Comparison of ENCODE assay signal across 16 cellular contexts in genomic region chr12:120504587-120504986, GRCh38. TPM values are rescaled to one million over a fixed set of nuclear protein-coding genes. Genes with fewer than 3 reads are reported as not detected.
DNase-seq lines count a peak whose midpoint lies in the region; TF ChIP-seq lines count a peak whose summit lies in the region.
"Had no signal": no experiment of that assay in that cellular context is flagged by ENCODE, and none has a peak within 500 bp of the region (broad histone marks: within the 10 kb centered on the region; RNA-seq: fewer than 3 reads in every experiment).

No MANE protein-coding gene starts in this region.

- H3K14ac ChIP-seq in H9 (ENCODE audit: insufficient read depth, low read length) = no peak overlapping the region

- H3K27ac ChIP-seq in H9 (ENCODE audit: insufficient read length, low read depth, low read length) (no peak overlapping the region), HUES64 (ENCODE audit: low read depth, low read length) (peak overlapping the region; percentile 62), iPS-18a (ENCODE audit: low read length) (no peak overlapping the region), caudate nucleus (ENCODE audit: low read depth, low read length) (no peak overlapping the region), adrenal gland (no peak overlapping the region)
- H3K27ac ChIP-seq: BLaER1 treated with 17β-estradiol and CSF1 and Interleukin-3, amounts not matched to agents 10 nM and 100 nM; GM23248; HL-60 had no signal

- H2BK15ac ChIP-seq in H9 (ENCODE audit: low read depth, low read length) = no peak overlapping the region

- intact Hi-C loops in adrenal gland (cut with DNase I) = no loop called here

- H3T11ph ChIP-seq in H9 (ENCODE audit: low read length) = no peak overlapping the region

- no peak for TF ChIP-seq POLR2A in adrenal gland (IDR thresholded peaks at IDR 0.05)

- H3K4me2 ChIP-seq in H9 (ENCODE audit: insufficient read depth, insufficient read length, low read length) = peak overlapping the region; percentile 0
- H3K4me2 ChIP-seq: BLaER1 treated with 17β-estradiol and CSF1 and Interleukin-3, amounts not matched to agents 10 nM and 100 nM had no signal

- H3K27me3 ChIP-seq in H9 (ENCODE audit: insufficient read depth, low read length) (no peaks in the 10 kb centered on the region), HUES64 (ENCODE audit: insufficient read depth, low read length) (no peaks in the 10 kb centered on the region), iPS-18a (ENCODE audit: control insufficient read depth, insufficient read depth, low read length) (no peaks in the 10 kb centered on the region), adrenal gland (no peaks in the 10 kb centered on the region)
- H3K27me3 ChIP-seq: BLaER1 treated with 17β-estradiol and CSF1 and Interleukin-3, amounts not matched to agents 10 nM and 100 nM had no signal

- H4K91ac ChIP-seq in H9 (ENCODE audit: insufficient read length, low read depth, low read length) = no peak overlapping the region

- no peak overlapping the region for H3K18ac ChIP-seq in H9 (ENCODE audit: insufficient read length, low read depth, low read length)

- DNase-seq in H9 (no peak), caudate nucleus (lab: John Stamatoyannopoulos, UW) (no peak), adrenal gland (no peak), NOMO-1 treated with DMSO at 0.1 percent for 48 hours (lab: John Stamatoyannopoulos, UW; ENCODE audit: unreplicated experiment) (no peak), NCI-H1092 (lab: John Stamatoyannopoulos, UW) (no peak)
- DNase-seq: Caco-2; CD4-positive, CD25-positive, alpha-beta regulatory T cell; CD8-positive, alpha-beta memory T cell; GM23248; HFFc6; KG1 had no signal

- H3K4ac ChIP-seq in H9 (ENCODE audit: low read depth, low read length) = no peak overlapping the region

- H3K79me1 ChIP-seq in H9 (ENCODE audit: insufficient read depth, low read depth, low read length, poor library complexity, severe bottlenecking) = no peaks in the 10 kb centered on the region

- H3K9ac ChIP-seq in H9 (ENCODE audit: extremely low read depth, insufficient read length, low read length) (no peak overlapping the region), HUES64 (ENCODE audit: low read depth, low read length) (no peak overlapping the region), iPS-18a (ENCODE audit: low read length) (no peak overlapping the region)
- H3K9ac ChIP-seq: BLaER1 treated with 17β-estradiol and CSF1 and Interleukin-3, amounts not matched to agents 10 nM and 100 nM; GM23248 had no signal

- no peak overlapping the region for H2AFZ ChIP-seq in H9 (ENCODE audit: low read length)
- H2AFZ ChIP-seq: GM23248 had no signal

- no peak overlapping the region for H3K23ac ChIP-seq in H9 (ENCODE audit: insufficient read length, low read depth, low read length)

- no peak overlapping the region for H2AK5ac ChIP-seq in H9 (ENCODE audit: insufficient read length, low read length)

- no peaks in the 10 kb centered on the region for H3K23me2 ChIP-seq in H9 (ENCODE audit: insufficient read length, low read depth, low read length, poor library complexity, severe bottlenecking)

- H3K79me2 ChIP-seq in H9 (ENCODE audit: insufficient read depth, low read length) = no peaks in the 10 kb centered on the region

- no peak overlapping the region for H4K8ac ChIP-seq in H9 (replicated peaks; ENCODE audit: insufficient read length, low read depth, low read length)

- no peak overlapping the region; the same call in 1 of the 2 replicates for H3K4me3 ChIP-seq in HUES64 (ENCODE audit: low read length)
- H3K4me3 ChIP-seq in iPS-18a (ENCODE audit: low read length) = peak overlapping the region; percentile 5
- H3K4me3 ChIP-seq in adrenal gland = no peak overlapping the region
- H3K4me3 ChIP-seq: BLaER1 treated with 17β-estradiol and CSF1 and Interleukin-3, amounts not matched to agents 10 nM and 100 nM; GM23248 had no signal

- H3K9me3 Mint-ChIP-seq in H9 = no peaks in the 10 kb centered on the region
- H3K9me3 Mint-ChIP-seq: CD8-positive, alpha-beta memory T cell; HFFc6 had no signal

- H2BK20ac ChIP-seq in H9 (ENCODE audit: low read depth, low read length, poor library complexity, severe bottlenecking) = no peak overlapping the region

- no peak overlapping the region for H3K56ac ChIP-seq in H9 (ENCODE audit: insufficient read length, low read depth, low read length)

- no peak overlapping the region for H2BK120ac ChIP-seq in H9 (ENCODE audit: low read depth, low read length, poor library complexity, severe bottlenecking)

- peaks cover 18 to 54% (median 48%) of the 10 kb centered on the region in 3 experiments; a peak in 6 of 7 replicates for H3K36me3 Mint-ChIP-seq in H9 (ENCODE audit: insufficient read depth in 1 of 3, low read depth in 3 of 3)

- H4K5ac ChIP-seq in H9 (ENCODE audit: insufficient read length, low read depth, low read length) = no peak overlapping the region

- no peaks in the 10 kb centered on the region for H4K20me1 ChIP-seq in H9 (ENCODE audit: control insufficient read depth, insufficient read depth, insufficient read length)

- H3K4me1 ChIP-seq in H9 (ENCODE audit: insufficient read depth, low read length) (peaks cover 4% of the 10 kb centered on the region; the same call in 1 of the 2 replicates), HUES64 (ENCODE audit: insufficient read depth, low read length) (peaks cover 8% of the 10 kb centered on the region; the same call in 1 of the 2 replicates), iPS-18a (ENCODE audit: control insufficient read depth, low read depth, low read length) (peaks cover 8% of the 10 kb centered on the region), adrenal gland (replicated peaks in 1 of 2) (no peaks in the 10 kb centered on the region)
- H3K4me1 ChIP-seq: BLaER1 treated with 17β-estradiol and CSF1 and Interleukin-3, amounts not matched to agents 10 nM and 100 nM had no signal

- H3K4me3 Mint-ChIP-seq in H9 = peak overlapping the region in 1 of 2 experiments; percentile 48; a peak in 2 of 5 replicates
- H3K4me3 Mint-ChIP-seq: B cell; CD4-positive, CD25-positive, alpha-beta regulatory T cell; CD8-positive, alpha-beta memory T cell; HFFc6 had no signal

- WGBS in H9 (ENCODE audit: extremely low coverage, insufficient read length, low lambda C conversion rate) = no CpG with 5 or more reads among the region's 4 CpGs
- 52% methylated on average over 3 of the region's 4 CpGs for WGBS in HUES64
- WGBS in adrenal gland, 4 donors = 86 to 90% (median 88%) methylated on average over 4 of the region's 4 CpGs

- H3K27me3 Mint-ChIP-seq in H9 (ENCODE audit: low read depth) = no peaks in the 10 kb centered on the region
- H3K27me3 Mint-ChIP-seq: B cell; CD4-positive, CD25-positive, alpha-beta regulatory T cell; CD8-positive, alpha-beta memory T cell had no signal

- H3K9me3 ChIP-seq in H9 (ENCODE audit: control insufficient read depth, low read depth, low read length) = no peaks in the 10 kb centered on the region
- H3K9me3 ChIP-seq in HUES64 (ENCODE audit: insufficient read depth, low read depth, low read length) = no peaks in the 10 kb centered on the region
- H3K9me3 ChIP-seq in iPS-18a (ENCODE audit: control insufficient read depth, low read depth, low read length) = no peaks in the 10 kb centered on the region
- no peaks in the 10 kb centered on the region for H3K9me3 ChIP-seq in adrenal gland (replicated peaks in 1 of 3)
- H3K9me3 ChIP-seq: BLaER1 treated with 17β-estradiol and CSF1 and Interleukin-3, amounts not matched to agents 10 nM and 100 nM; Caco-2 had no signal

- no peak overlapping the region for H2BK5ac ChIP-seq in H9 (ENCODE audit: insufficient read length, low read length)

- H3K36me3 ChIP-seq in HUES64 (ENCODE audit: insufficient read depth, low read length) (peaks cover 42% of the 10 kb centered on the region), iPS-18a (ENCODE audit: control insufficient read depth, low read depth, low read length) (peaks cover 18% of the 10 kb centered on the region), adrenal gland (replicated peaks in 1 of 2) (peaks cover 0 to 41% of the 10 kb centered on the region in 2 donors)

- no peak overlapping the region for H2BK12ac ChIP-seq in H9 (ENCODE audit: insufficient read length, low read depth, low read length)

- peak overlapping the region; percentile 73 to 87 (median 74); a peak in 5 of 7 replicates for H3K27ac Mint-ChIP-seq in H9
- H3K27ac Mint-ChIP-seq: B cell; CD4-positive, CD25-positive, alpha-beta regulatory T cell; HFFc6 had no signal

- TF ChIP-seq CTCF in H9 (conservative IDR thresholded peaks at IDR 0.05) = no peak
- TF ChIP-seq CTCF in adrenal gland (IDR thresholded peaks at IDR 0.05) = no peak

- H3K4me1 Mint-ChIP-seq in H9 = peaks cover 13 to 14% of the 10 kb centered on the region in 2 experiments
- H3K4me1 Mint-ChIP-seq: B cell had no signal

RNA-seq across cellular contexts. Expression of gene DYNLL1, which starts 8.7 kb away (rescaled TPM):
- 618 and 638 TPM in 2 replicates for total RNA-seq in H9 (2021)
- polyA plus RNA-seq in HUES64 (2013, experiment 1 of 2) = 526 TPM
- polyA plus RNA-seq in HUES64 (2013, experiment 2 of 2) = 516 TPM
- 100 to 1,000 TPM; 168 to 463 (median 296) TPM for total RNA-seq in adrenal gland
- polyA plus RNA-seq in adrenal gland = 100 to 1,000 TPM; 301 to 378 (median 335) TPM

RNA-seq across cellular contexts. Expression of gene COQ5, which starts 24.4 kb away (rescaled TPM):
- total RNA-seq in H9 (2021) (31.3 and 34.8 TPM in 2 replicates), adrenal gland (10 to 100 TPM; 24.9 to 54.0 (median 34.7) TPM)
- 30.5 TPM for polyA plus RNA-seq in HUES64 (2013, experiment 1 of 2)
- 41.1 TPM for polyA plus RNA-seq in HUES64 (2013, experiment 2 of 2)
- 10 to 100 TPM; 31.9 to 46.6 (median 34.2) TPM for polyA plus RNA-seq in adrenal gland

RNA-seq across cellular contexts. Expression of gene RNF10, which starts 29.6 kb away (rescaled TPM):
- total RNA-seq in H9 (2021) = 153 and 157 TPM in 2 replicates
- 101 TPM for polyA plus RNA-seq in HUES64 (2013, experiment 1 of 2)
- polyA plus RNA-seq in HUES64 (2013, experiment 2 of 2) = 106 TPM
- 100 to 1,000 TPM; 113 to 366 (median 257) TPM for total RNA-seq in adrenal gland
- polyA plus RNA-seq in adrenal gland = 100 to 1,000 TPM; 194 to 741 (median 572) TPM

RNA-seq across cellular contexts. Expression of gene SRSF9, which starts 35.0 kb away (rescaled TPM):
- total RNA-seq in H9 (2021) (302 and 306 TPM in 2 replicates), adrenal gland (100 to 1,000 TPM in 5 of 8 donors, 10 to 100 TPM in 3; 55.5 to 195 (median 140) TPM)
- 210 TPM for polyA plus RNA-seq in HUES64 (2013, experiment 1 of 2)
- polyA plus RNA-seq in HUES64 (2013, experiment 2 of 2) = 209 TPM
- polyA plus RNA-seq in adrenal gland = 100 to 1,000 TPM in 1 of 3 donors, 10 to 100 TPM in 2; 62.5 to 123 (median 75.4) TPM

RNA-seq across cellular contexts. Expression of gene GATC, which starts 58.3 kb away (rescaled TPM):
- total RNA-seq in H9 (2021) (25.9 and 38.5 TPM in 2 replicates), adrenal gland (10 to 100 TPM; 21.9 to 43.6 (median 31.5) TPM)
- polyA plus RNA-seq in HUES64 (2013, experiment 1 of 2) = 12.6 TPM
- 14.1 TPM for polyA plus RNA-seq in HUES64 (2013, experiment 2 of 2)
- polyA plus RNA-seq in adrenal gland = 10 to 100 TPM in 1 of 3 donors, 1 to 10 TPM in 2; 9.0 to 29.8 (median 9.3) TPM
